9 cellular contexts compared by ENCODE assay signal in the genomic region with DNA sequence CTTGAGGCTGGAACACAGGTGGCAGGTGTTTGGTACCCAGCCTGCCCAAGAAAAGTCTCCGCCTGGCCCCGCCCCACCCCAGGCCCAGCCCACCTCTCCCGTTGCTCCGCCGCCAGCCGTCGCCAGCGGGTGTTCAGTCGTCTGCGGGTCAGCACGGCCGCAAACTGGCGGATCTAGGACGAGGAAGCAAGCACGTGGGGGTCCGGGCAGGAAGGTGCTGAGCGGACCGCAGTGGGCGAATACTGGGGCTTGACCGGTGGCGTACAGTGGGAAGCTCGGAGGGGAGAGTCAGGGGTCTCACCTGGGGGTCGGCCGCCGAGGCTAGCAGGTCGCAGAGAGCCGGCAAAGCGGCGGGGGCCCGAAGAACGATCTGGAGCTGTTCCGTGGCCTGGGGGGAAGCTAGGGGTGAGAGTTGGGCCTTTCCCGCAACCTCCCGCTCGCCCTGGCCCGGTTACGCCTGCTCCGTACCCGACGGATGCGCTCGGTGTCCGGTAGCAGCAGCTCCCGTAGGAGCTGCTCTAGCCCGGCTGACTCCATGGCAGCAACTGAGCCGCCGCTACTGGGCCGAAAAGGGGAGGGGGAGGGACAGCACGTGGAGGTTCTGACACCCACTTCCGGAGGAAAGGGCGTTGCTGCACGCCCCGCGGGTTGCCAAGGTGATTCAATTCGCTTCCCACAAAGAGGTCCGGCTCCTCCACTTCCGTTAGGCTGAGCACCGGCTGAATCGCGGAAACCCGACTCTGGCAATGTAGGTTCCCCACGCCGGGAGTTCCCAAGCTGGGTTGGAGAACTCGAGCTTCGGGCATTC. TPM values are rescaled to one million over a fixed set of nuclear protein-coding genes. Genes with fewer than 3 reads are reported as not detected.
DNase-seq lines count a peak whose midpoint lies in the region; ATAC-seq, FAIRE-seq and TF ChIP-seq lines count a peak whose summit lies in the region.
"Had no signal": no experiment of that assay in that cellular context is flagged by ENCODE, and none has a peak within 500 bp of the region (broad histone marks: within the 10 kb centered on the region; RNA-seq: fewer than 3 reads in every experiment).

A gene with protein sequence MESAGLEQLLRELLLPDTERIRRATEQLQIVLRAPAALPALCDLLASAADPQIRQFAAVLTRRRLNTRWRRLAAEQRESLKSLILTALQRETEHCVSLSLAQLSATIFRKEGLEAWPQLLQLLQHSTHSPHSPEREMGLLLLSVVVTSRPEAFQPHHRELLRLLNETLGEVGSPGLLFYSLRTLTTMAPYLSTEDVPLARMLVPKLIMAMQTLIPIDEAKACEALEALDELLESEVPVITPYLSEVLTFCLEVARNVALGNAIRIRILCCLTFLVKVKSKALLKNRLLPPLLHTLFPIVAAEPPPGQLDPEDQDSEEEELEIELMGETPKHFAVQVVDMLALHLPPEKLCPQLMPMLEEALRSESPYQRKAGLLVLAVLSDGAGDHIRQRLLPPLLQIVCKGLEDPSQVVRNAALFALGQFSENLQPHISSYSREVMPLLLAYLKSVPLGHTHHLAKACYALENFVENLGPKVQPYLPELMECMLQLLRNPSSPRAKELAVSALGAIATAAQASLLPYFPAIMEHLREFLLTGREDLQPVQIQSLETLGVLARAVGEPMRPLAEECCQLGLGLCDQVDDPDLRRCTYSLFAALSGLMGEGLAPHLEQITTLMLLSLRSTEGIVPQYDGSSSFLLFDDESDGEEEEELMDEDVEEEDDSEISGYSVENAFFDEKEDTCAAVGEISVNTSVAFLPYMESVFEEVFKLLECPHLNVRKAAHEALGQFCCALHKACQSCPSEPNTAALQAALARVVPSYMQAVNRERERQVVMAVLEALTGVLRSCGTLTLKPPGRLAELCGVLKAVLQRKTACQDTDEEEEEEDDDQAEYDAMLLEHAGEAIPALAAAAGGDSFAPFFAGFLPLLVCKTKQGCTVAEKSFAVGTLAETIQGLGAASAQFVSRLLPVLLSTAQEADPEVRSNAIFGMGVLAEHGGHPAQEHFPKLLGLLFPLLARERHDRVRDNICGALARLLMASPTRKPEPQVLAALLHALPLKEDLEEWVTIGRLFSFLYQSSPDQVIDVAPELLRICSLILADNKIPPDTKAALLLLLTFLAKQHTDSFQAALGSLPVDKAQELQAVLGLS (minus strand): TSS at position 566 of the 808 bp plus-strand sequence. CDS start 29 bp downstream, at position 537.

- peak; percentile 86 for TF ChIP-seq POLR2A in GM19193 (IDR thresholded peaks at IDR 0.05; ENCODE audit: extremely low read depth, insufficient read depth, insufficient read length)

- H3K9ac ChIP-seq in kidney (ENCODE audit: low read length in 2 of 2), result peak within 1 kb of the TSS; percentile 55 to 83

- H3K27ac ChIP-seq in kidney (ENCODE audit: low read depth in 2 of 2, low read length in 2 of 2), result peak within 1 kb of the TSS; percentile 71 to 79

- H3K4me1 ChIP-seq in kidney (ENCODE audit: control insufficient read depth in 1 of 2, insufficient read depth in 1 of 2, low read depth in 1 of 2, low read length in 2 of 2), result peaks cover 6 to 8% of the 10 kb centered on the region in 2 donors

- FAIRE-seq in kidney (lab: Jason Lieb, UNC), result no peak
- FAIRE-seq: colon had no signal

- H3K4me3 ChIP-seq in kidney (ENCODE audit: low read length in 2 of 2), result peak within 1 kb of the TSS; percentile 64 to 70

- peak; percentile 63 for ATAC-seq in HG03439 (IDR thresholded peaks at IDR 0.05; ENCODE audit: unreplicated experiment)

- intact Hi-C loops in kidney (cut with DNase I), result no loop called here

- H3K36me3 ChIP-seq in kidney (ENCODE audit: control insufficient read depth in 1 of 2, insufficient read depth in 2 of 2, low read length in 2 of 2), result peaks cover 26 to 47% of the 10 kb centered on the region in 2 donors

- no peaks in the 10 kb centered on the region for H3K9me3 ChIP-seq in kidney (ENCODE audit: control insufficient read depth in 1 of 2, low read length in 2 of 2)

- no peak for TF ChIP-seq CTCF in kidney (IDR thresholded peaks at IDR 0.05; ENCODE audit: borderline replicate concordance, extremely low read depth, insufficient read depth)

- DNase-seq in Ammon's horn (ENCODE audit: low spot score), result peak; percentile 97
- DNase-seq in NCI-H510A (lab: John Stamatoyannopoulos, UW), result peak; percentile 95
- peak; percentile 94 for DNase-seq in activated CD4-positive, alpha-beta T cell treated with anti-CD3 and anti-CD28 coated beads for 1 hour
- peak; percentile 97 for DNase-seq in cerebellum (ENCODE audit: low spot score)
- peak; percentile 99 for DNase-seq in kidney
- DNase-seq in stimulated activated CD4-positive, alpha-beta T cell treated with anti-CD3 and anti-CD28 coated beads, Interleukin-15, amount 100 ng/mL, for 1 hour (ENCODE audit: low read depth in 1 of 2, low spot score in 1 of 2), result peak; percentile 85 to 89

RNA-seq across cellular contexts. Expression of the gene that starts here (rescaled TPM):
- total RNA-seq in cerebellum, result 14.5 TPM
- total RNA-seq in kidney, result 49.5 TPM
- 22.2 TPM for polyA plus RNA-seq in kidney (ENCODE audit: insufficient read depth, low read depth, low replicate concordance)

Comparison
In these comparisons a context has a peak if more than half of its experiments do, and no peak if none do; other contexts are left out.
1. Peak in every context shown above with its lines: DNase-seq, ATAC-seq, H3K4me3 ChIP-seq and H3K27ac ChIP-seq.